Comparison of ENCODE assay signal across 1 cellular context in the genomic region with DNA sequence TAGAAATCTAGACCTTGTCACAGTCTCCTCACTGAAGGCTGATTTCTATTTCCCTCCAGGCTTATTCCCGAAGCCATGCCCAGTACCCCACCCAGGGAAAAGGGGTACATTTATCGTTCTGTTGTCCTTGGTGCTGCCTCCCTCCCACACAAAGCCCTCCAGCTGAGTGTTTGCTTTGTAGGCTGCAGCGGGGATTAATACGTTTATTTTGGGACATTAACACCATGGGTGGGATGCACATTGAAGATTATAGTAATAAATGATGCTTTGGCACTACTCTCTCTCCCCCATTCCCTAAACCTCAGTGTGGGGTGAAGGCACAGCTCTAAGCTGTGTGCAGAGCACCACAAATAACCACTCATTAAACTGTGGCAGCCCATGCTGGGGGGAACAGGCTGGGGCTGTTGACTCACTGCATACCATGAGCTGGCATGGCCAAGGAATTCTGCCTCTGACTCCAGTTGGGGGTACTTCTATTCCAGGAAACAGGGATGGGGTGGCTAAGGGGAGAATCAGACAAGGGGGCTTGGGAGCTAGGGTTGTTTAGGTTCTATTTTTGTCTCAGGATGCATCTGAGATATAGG.
TF ChIP-seq lines count a peak whose summit lies in the region.

No MANE protein-coding gene starts in this region.

TF ChIP-seq in HepG2, 621 proteins besides CTCF, POLR2A, EP300 and RAD21:
- no peak for TF ChIP-seq CC2D1A (CRISPR knock-in tag; IDR thresholded peaks at IDR 0.05)
- no peak for TF ChIP-seq HNRNPL (IDR thresholded peaks at IDR 0.05; ENCODE audit: low read depth, low read length)
- TF ChIP-seq ZNF30 (CRISPR knock-in tag; IDR thresholded peaks at IDR 0.05) = no peak
- TF ChIP-seq, protein P1, sequence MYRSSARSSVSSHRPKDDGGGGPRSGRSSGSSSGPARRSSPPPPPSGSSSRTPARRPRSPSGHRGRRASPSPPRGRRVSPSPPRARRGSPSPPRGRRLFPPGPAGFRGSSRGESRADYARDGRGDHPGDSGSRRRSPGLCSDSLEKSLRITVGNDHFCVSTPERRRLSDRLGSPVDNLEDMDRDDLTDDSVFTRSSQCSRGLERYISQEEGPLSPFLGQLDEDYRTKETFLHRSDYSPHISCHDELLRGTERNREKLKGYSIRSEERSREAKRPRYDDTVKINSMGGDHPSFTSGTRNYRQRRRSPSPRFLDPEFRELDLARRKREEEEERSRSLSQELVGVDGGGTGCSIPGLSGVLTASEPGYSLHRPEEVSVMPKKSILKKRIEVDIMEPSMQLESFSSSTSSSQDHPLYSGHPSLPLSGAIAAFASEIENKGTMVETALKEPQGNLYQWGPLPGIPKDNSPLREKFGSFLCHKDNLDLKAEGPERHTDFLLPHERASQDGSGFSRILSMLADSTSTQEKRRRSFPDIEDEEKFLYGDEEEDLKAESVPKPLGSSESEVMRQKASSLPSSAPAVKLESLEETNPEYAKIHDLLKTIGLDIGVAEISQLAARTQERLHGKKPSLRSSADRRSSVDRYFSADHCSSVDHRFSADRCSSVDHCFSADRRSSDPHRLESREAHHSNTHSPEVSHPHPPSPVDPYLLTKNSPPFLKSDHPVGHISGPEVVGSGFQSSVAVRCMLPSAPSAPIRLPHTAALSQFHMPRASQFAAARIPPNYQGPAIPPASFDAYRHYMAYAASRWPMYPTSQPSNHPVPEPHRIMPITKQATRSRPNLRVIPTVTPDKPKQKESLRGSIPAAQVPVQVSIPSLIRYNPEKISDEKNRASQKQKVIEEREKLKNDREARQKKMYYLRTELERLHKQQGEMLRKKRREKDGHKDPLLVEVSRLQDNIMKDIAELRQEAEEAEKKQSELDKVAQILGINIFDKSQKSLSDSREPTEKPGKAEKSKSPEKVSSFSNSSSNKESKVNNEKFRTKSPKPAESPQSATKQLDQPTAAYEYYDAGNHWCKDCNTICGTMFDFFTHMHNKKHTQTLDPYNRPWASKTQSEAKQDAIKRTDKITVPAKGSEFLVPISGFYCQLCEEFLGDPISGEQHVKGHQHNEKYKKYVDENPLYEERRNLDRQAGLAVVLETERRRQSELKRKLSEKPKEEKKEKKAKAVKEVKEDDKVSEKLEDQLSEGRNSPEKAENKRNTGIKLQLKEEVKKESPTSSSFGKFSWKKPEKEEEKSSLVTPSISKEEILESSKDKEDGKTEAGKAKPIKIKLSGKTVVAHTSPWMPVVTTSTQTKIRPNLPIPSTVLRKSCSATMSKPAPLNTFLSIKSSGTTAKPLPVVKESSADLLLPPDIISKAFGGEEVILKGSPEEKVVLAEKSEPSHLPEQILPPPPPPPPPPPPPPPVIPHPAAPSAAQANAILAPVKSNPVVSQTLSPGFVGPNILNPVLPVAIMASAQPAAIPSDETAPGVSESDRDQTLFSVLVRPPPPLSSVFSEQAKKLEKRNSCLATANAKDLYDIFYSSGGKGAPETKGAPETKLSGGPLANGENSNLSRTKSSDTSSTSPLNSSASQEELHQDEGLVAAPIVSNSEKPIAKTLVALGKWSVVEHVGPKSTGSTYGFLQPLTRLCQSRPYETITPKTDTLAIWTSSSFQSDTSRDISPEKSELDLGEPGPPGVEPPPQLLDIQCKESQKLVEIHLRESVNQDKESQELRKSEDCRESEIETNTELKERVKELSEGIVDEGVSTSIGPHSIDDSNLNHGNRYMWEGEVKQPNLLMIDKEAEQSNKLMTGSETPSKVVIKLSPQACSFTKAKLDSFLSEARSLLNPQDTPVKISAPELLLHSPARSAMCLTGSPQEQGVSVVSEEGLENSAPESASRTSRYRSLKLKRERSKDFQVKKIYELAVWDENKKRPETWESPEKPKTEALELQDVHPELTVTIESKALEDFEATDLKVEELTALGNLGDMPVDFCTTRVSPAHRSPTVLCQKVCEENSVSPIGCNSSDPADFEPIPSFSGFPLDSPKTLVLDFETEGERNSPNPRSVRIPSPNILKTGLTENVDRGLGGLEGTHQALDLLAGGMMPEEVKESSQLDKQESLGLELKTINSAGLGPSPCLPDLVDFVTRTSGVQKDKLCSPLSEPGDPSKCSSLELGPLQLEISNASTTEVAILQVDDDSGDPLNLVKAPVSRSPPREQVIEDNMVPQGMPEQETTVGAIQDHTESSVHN (CRISPR knock-in tag; IDR thresholded peaks at IDR 0.05) = no peak
- TF ChIP-seq SCMH1 (CRISPR knock-in tag; IDR thresholded peaks at IDR 0.05; ENCODE audit: borderline replicate concordance) = no peak
- TF ChIP-seq ZNF577 (CRISPR knock-in tag; IDR thresholded peaks at IDR 0.05; ENCODE audit: borderline replicate concordance, low read depth) = no peak
- TF ChIP-seq ZMYM2 (CRISPR knock-in tag; IDR thresholded peaks at IDR 0.05) = no peak
- no peak for TF ChIP-seq HHEX (CRISPR knock-in tag; IDR thresholded peaks at IDR 0.05)
- no peak for TF ChIP-seq ZNF749 (CRISPR knock-in tag; IDR thresholded peaks at IDR 0.05; ENCODE audit: borderline replicate concordance)
- TF ChIP-seq ZC3H13 (CRISPR knock-in tag; IDR thresholded peaks at IDR 0.05) = no peak
- TF ChIP-seq PHF20 (CRISPR knock-in tag; IDR thresholded peaks at IDR 0.05) = no peak
- no peak for TF ChIP-seq ZNF552 (CRISPR knock-in tag; IDR thresholded peaks at IDR 0.05; ENCODE audit: borderline replicate concordance)
- TF ChIP-seq HOXD1 (CRISPR knock-in tag; IDR thresholded peaks at IDR 0.05) = no peak
- no peak for TF ChIP-seq EZH2 (conservative IDR thresholded peaks at IDR 0.05; ENCODE audit: low read depth, low read length)
- no peak for TF ChIP-seq CHD4 (IDR thresholded peaks at IDR 0.05; ENCODE audit: borderline replicate concordance, low read length)
- TF ChIP-seq MAFG (CRISPR knock-in tag; IDR thresholded peaks at IDR 0.05) = no peak
TF ChIP-seq in HepG2: peak in this region for 0.
